In the genomic region with DNA sequence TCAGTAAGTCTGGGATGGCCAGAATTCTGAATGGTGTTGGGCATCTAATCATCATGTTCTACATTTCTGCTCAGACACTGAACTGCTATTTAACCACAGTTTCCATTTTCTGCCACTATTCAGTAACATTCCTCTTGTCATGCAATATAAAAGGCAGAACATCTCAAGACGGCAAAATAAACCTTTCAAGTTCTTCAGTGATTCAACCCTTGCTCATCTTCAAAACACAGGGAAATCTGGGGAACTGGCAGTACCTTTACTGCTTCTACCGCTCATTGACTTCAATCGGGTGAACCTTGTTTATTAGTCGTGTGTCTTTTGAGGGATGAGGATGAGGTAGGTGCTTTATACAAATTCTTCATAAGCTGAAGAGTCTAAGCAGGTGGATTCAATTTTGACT, we compare ENCODE assay signal across 21 cellular contexts.
DNase-seq lines count a peak whose midpoint lies in the region; ATAC-seq and TF ChIP-seq lines count a peak whose summit lies in the region.
"Had no signal": no experiment of that assay in that cellular context is flagged by ENCODE, and none has a peak within 500 bp of the region (broad histone marks: within the 10 kb centered on the region; RNA-seq: fewer than 3 reads in every experiment).

No MANE protein-coding gene starts in this region.

- no peak for ATAC-seq in stimulated activated naive CD8-positive, alpha-beta T cell treated with anti-CD3 and anti-CD28 coated beads, Interleukin-15, amount 100 ng/mL, for 72 hours
- no peak for ATAC-seq in stimulated activated naive CD8-positive, alpha-beta T cell treated with anti-CD3 and anti-CD28 coated beads, Interleukin-15, Interleukin-2, amounts not matched to agents 100 U/mL and 50 U/mL, for 24 hours
- peak; percentile 26 for ATAC-seq in foreskin keratinocyte
- ATAC-seq in stimulated activated effector memory CD8-positive, alpha-beta T cell treated with anti-CD3 and anti-CD28 coated beads, Interleukin-12 subunit alpha, Interleukin-12 subunit beta, amount 100 ng/mL, for 72 hours: no peak
- ATAC-seq in GM18870 (IDR thresholded peaks at IDR 0.05; ENCODE audit: unreplicated experiment): no peak
- ATAC-seq: A549, GM12878 had no signal

- no peaks in the 10 kb centered on the region for H3K27me3 ChIP-seq in foreskin keratinocyte

- peaks cover 13% of the 10 kb centered on the region for H3K36me3 Mint-ChIP-seq in activated CD4-positive, alpha-beta memory T cell treated with anti-CD3 and anti-CD28 coated beads for 36 hours
- peaks cover 2% of the 10 kb centered on the region for H3K36me3 Mint-ChIP-seq in activated CD4-positive, alpha-beta memory T cell treated with anti-CD3 and anti-CD28 coated beads, Interleukin-2, amount 10 ng/mL, durations not matched to agents 7 days and 5 days (ENCODE audit: low read depth)
- peaks cover 10% of the 10 kb centered on the region for H3K36me3 Mint-ChIP-seq in stimulated activated effector memory CD8-positive, alpha-beta T cell treated with anti-CD3 and anti-CD28 coated beads, Interleukin-12 subunit alpha, Interleukin-12 subunit beta, amount 100 ng/mL, for 72 hours
- H3K36me3 Mint-ChIP-seq in glutamatergic neuron (ENCODE audit: unreplicated experiment): no peaks in the 10 kb centered on the region

- TF ChIP-seq CTCF in foreskin keratinocyte (conservative IDR thresholded peaks at IDR 0.05) (no peak), glutamatergic neuron (IDR thresholded peaks at IDR 0.05; ENCODE audit: partially characterized antibody, unreplicated experiment) (no peak)

- no peak for DNase-seq in activated CD4-positive, alpha-beta memory T cell treated with anti-CD3 and anti-CD28 coated beads for 36 hours
- no peak for DNase-seq in activated CD4-positive, alpha-beta memory T cell treated with anti-CD3 and anti-CD28 coated beads, Interleukin-2, amount 10 ng/mL, durations not matched to agents 7 days and 5 days
- no peak for DNase-seq in stimulated activated naive CD8-positive, alpha-beta T cell treated with anti-CD3 and anti-CD28 coated beads, Interleukin-15, amount 100 ng/mL, for 72 hours
- no peak for DNase-seq in stimulated activated naive CD8-positive, alpha-beta T cell treated with anti-CD3 and anti-CD28 coated beads, Interleukin-15, Interleukin-2, amounts not matched to agents 100 U/mL and 50 U/mL, for 24 hours
- peak in 1 of 2 donors; percentile 7 for DNase-seq in foreskin keratinocyte
- no peak for DNase-seq in stimulated activated effector memory CD8-positive, alpha-beta T cell treated with anti-CD3 and anti-CD28 coated beads, Interleukin-12 subunit alpha, Interleukin-12 subunit beta, amount 100 ng/mL, for 72 hours (ENCODE audit: low spot score in 2 of 2)
- no peak for DNase-seq in glutamatergic neuron
- DNase-seq: DMS 273 treated with DMSO at 0.1 percent for 48 hours, GDM1, GM23248, KBM-7, NCI-H1092, NCI-H146, NCI-H2081, NCI-H510A, NCI-H82, PC-9 had no signal

- H3K4me3 Mint-ChIP-seq in activated CD4-positive, alpha-beta memory T cell treated with anti-CD3 and anti-CD28 coated beads for 36 hours: no peak overlapping the region
- H3K4me3 Mint-ChIP-seq in activated CD4-positive, alpha-beta memory T cell treated with anti-CD3 and anti-CD28 coated beads, Interleukin-2, amount 10 ng/mL, durations not matched to agents 7 days and 5 days: no peak overlapping the region
- H3K4me3 Mint-ChIP-seq in stimulated activated naive CD8-positive, alpha-beta T cell treated with anti-CD3 and anti-CD28 coated beads, Interleukin-15, amount 100 ng/mL, for 72 hours: peak overlapping the region in 1 of 2 donors; percentile 84
- peak overlapping the region; percentile 79 for H3K4me3 Mint-ChIP-seq in stimulated activated effector memory CD8-positive, alpha-beta T cell treated with anti-CD3 and anti-CD28 coated beads, Interleukin-12 subunit alpha, Interleukin-12 subunit beta, amount 100 ng/mL, for 72 hours
- H3K4me3 Mint-ChIP-seq in glutamatergic neuron (ENCODE audit: unreplicated experiment): no peak overlapping the region

- H3K4me1 Mint-ChIP-seq in activated CD4-positive, alpha-beta memory T cell treated with anti-CD3 and anti-CD28 coated beads for 36 hours (ENCODE audit: low read depth): peaks cover 47% of the 10 kb centered on the region
- H3K4me1 Mint-ChIP-seq in activated CD4-positive, alpha-beta memory T cell treated with anti-CD3 and anti-CD28 coated beads, Interleukin-2, amount 10 ng/mL, durations not matched to agents 7 days and 5 days: peaks cover 43% of the 10 kb centered on the region
- peaks cover 32% of the 10 kb centered on the region for H3K4me1 Mint-ChIP-seq in stimulated activated naive CD8-positive, alpha-beta T cell treated with anti-CD3 and anti-CD28 coated beads, Interleukin-15, amount 100 ng/mL, for 72 hours
- peaks cover 30% of the 10 kb centered on the region for H3K4me1 Mint-ChIP-seq in stimulated activated effector memory CD8-positive, alpha-beta T cell treated with anti-CD3 and anti-CD28 coated beads, Interleukin-12 subunit alpha, Interleukin-12 subunit beta, amount 100 ng/mL, for 72 hours
- H3K4me1 Mint-ChIP-seq in glutamatergic neuron (ENCODE audit: low read depth, unreplicated experiment): peaks cover 14% of the 10 kb centered on the region

- H3K9me3 Mint-ChIP-seq in activated CD4-positive, alpha-beta memory T cell treated with anti-CD3 and anti-CD28 coated beads for 36 hours: peaks cover 12% of the 10 kb centered on the region
- H3K9me3 Mint-ChIP-seq in activated CD4-positive, alpha-beta memory T cell treated with anti-CD3 and anti-CD28 coated beads, Interleukin-2, amount 10 ng/mL, durations not matched to agents 7 days and 5 days: peaks cover 2% of the 10 kb centered on the region
- H3K9me3 Mint-ChIP-seq in stimulated activated naive CD8-positive, alpha-beta T cell treated with anti-CD3 and anti-CD28 coated beads, Interleukin-15, amount 100 ng/mL, for 72 hours: peaks cover 6 to 7% of the 10 kb centered on the region in 2 donors
- no peaks in the 10 kb centered on the region for H3K9me3 Mint-ChIP-seq in stimulated activated effector memory CD8-positive, alpha-beta T cell treated with anti-CD3 and anti-CD28 coated beads, Interleukin-12 subunit alpha, Interleukin-12 subunit beta, amount 100 ng/mL, for 72 hours
- H3K9me3 Mint-ChIP-seq in glutamatergic neuron (ENCODE audit: unreplicated experiment): peaks cover 6% of the 10 kb centered on the region

- intact Hi-C loops in activated CD4-positive, alpha-beta memory T cell treated with anti-CD3 and anti-CD28 coated beads for 36 hours (cut with micrococcal nuclease): loop anchor here (5.0 kb wide), 1 partner anchor 203 kb away; the partner anchor contains the start of gene CDK1

- peak overlapping the region; percentile 87 for H3K27ac Mint-ChIP-seq in activated CD4-positive, alpha-beta memory T cell treated with anti-CD3 and anti-CD28 coated beads for 36 hours
- no peak overlapping the region for H3K27ac Mint-ChIP-seq in activated CD4-positive, alpha-beta memory T cell treated with anti-CD3 and anti-CD28 coated beads, Interleukin-2, amount 10 ng/mL, durations not matched to agents 7 days and 5 days
- peak overlapping the region; percentile 38 to 98 for H3K27ac Mint-ChIP-seq in stimulated activated naive CD8-positive, alpha-beta T cell treated with anti-CD3 and anti-CD28 coated beads, Interleukin-15, amount 100 ng/mL, for 72 hours
- H3K27ac Mint-ChIP-seq in stimulated activated effector memory CD8-positive, alpha-beta T cell treated with anti-CD3 and anti-CD28 coated beads, Interleukin-12 subunit alpha, Interleukin-12 subunit beta, amount 100 ng/mL, for 72 hours: peak overlapping the region; percentile 79
- H3K27ac Mint-ChIP-seq in glutamatergic neuron (ENCODE audit: unreplicated experiment): no peak overlapping the region

- peaks cover 23% of the 10 kb centered on the region for H3K4me1 ChIP-seq in foreskin keratinocyte
- H3K4me1 ChIP-seq: A549 had no signal

- no peaks in the 10 kb centered on the region for H3K27me3 Mint-ChIP-seq in activated CD4-positive, alpha-beta memory T cell treated with anti-CD3 and anti-CD28 coated beads for 36 hours
- H3K27me3 Mint-ChIP-seq in activated CD4-positive, alpha-beta memory T cell treated with anti-CD3 and anti-CD28 coated beads, Interleukin-2, amount 10 ng/mL, durations not matched to agents 7 days and 5 days: no peaks in the 10 kb centered on the region
- peaks cover 8% of the 10 kb centered on the region for H3K27me3 Mint-ChIP-seq in stimulated activated naive CD8-positive, alpha-beta T cell treated with anti-CD3 and anti-CD28 coated beads, Interleukin-15, amount 100 ng/mL, for 72 hours
- H3K27me3 Mint-ChIP-seq in glutamatergic neuron (ENCODE audit: unreplicated experiment): peaks cover 1% of the 10 kb centered on the region

- POLR2A ChIA-PET in activated CD4-positive, alpha-beta memory T cell treated with anti-CD3 and anti-CD28 coated beads for 36 hours (lab: Charles Lee): no interaction called here
- POLR2A ChIA-PET in activated CD4-positive, alpha-beta memory T cell treated with anti-CD3 and anti-CD28 coated beads, Interleukin-2, amount 10 ng/mL, durations not matched to agents 7 days and 5 days (lab: Charles Lee): no interaction called here

- CTCF ChIA-PET in activated CD4-positive, alpha-beta memory T cell treated with anti-CD3 and anti-CD28 coated beads for 36 hours (lab: Charles Lee): no interaction called here
- CTCF ChIA-PET in activated CD4-positive, alpha-beta memory T cell treated with anti-CD3 and anti-CD28 coated beads, Interleukin-2, amount 10 ng/mL, durations not matched to agents 7 days and 5 days (lab: Charles Lee): no interaction called here

- H3K27ac ChIP-seq in foreskin keratinocyte: no peak overlapping the region
- H3K27ac ChIP-seq: A549, C4-2B, GM23248, PC-9 had no signal

Comparison
In these comparisons a context has a peak if more than half of its experiments do, and no peak if none do; other contexts are left out.
1. H3K27ac Mint-ChIP-seq: peak in activated CD4-positive, alpha-beta memory T cell treated with anti-CD3 and anti-CD28 coated beads for 36 hours (single experiment), stimulated activated naive CD8-positive, alpha-beta T cell treated with anti-CD3 and anti-CD28 coated beads, Interleukin-15, amount 100 ng/mL, for 72 hours (2 of 2) and stimulated activated effector memory CD8-positive, alpha-beta T cell treated with anti-CD3 and anti-CD28 coated beads, Interleukin-12 subunit alpha, Interleukin-12 subunit beta, amount 100 ng/mL, for 72 hours (single experiment); none in activated CD4-positive, alpha-beta memory T cell treated with anti-CD3 and anti-CD28 coated beads, Interleukin-2, amount 10 ng/mL, durations not matched to agents 7 days and 5 days (single experiment) and glutamatergic neuron (single experiment).